8 cellular contexts compared by ENCODE assay signal in the genomic region with DNA sequence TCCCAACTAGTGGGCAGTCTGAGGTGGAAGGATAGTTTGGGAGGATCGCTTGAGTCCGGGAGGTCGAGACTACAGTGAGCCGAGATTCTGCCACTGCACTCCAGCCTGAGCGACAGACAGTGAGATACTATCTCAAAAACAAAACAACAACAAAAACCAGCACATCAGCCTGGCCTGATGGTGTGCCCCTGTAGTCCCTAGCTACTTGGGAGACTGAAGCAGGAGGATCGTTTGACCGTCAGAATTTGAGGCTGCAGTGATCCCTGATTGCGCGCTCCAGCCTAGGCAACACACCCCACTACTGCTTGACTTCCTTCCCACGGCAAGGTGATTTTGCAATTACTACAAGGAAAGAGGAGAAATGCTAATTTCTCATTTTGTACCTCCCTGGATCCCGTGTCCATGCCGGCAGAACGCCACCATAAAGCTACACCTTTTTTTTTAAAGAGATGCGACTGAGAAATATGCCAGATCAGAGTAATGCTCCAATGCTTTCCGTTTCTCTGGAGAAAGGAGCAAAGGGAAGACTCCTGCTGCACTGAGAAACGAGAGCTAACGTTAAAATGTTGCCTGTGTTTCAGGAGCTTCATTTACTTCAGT. TPM values are rescaled to one million over a fixed set of nuclear protein-coding genes. Genes with fewer than 3 reads are reported as not detected.
DNase-seq lines count a peak whose midpoint lies in the region; ATAC-seq and TF ChIP-seq lines count a peak whose summit lies in the region.

No MANE protein-coding gene starts in this region.

- ATAC-seq in HG02938 (IDR thresholded peaks at IDR 0.05; ENCODE audit: unreplicated experiment) (peak; percentile 8), mucosa of descending colon (peak; percentile 57), aorta (ENCODE audit: low FRiP score) (peak; percentile 44)

- DNase-seq in activated CD4-positive, alpha-beta T cell treated with anti-CD3 and anti-CD28 coated beads for 48 hours = peak; percentile 16
- DNase-seq in activated CD4-positive, alpha-beta T cell treated with anti-CD3 and anti-CD28 coated beads for 4 hours = no peak
- DNase-seq in SJSA1 (ENCODE audit: low read depth in 1 of 2, low spot score in 2 of 2) (no peak), mucosa of descending colon (peak in 2 of 3 donors; percentile 51 to 53), aorta (no peak), NCI-H524 treated with DMSO at 0.1 percent for 48 hours (lab: John Stamatoyannopoulos, UW) (no peak)

- peak overlapping the region; percentile 100 for H3K9ac ChIP-seq in endocrine pancreas (ENCODE audit: control insufficient read depth, insufficient read depth, low read length)

- 5 to 10% methylated on average over 17 of the region's 17 CpGs for WGBS in aorta, 2 donors

- peaks cover 6% of the 10 kb centered on the region; the same call in 1 of the 2 replicates for H3K36me3 ChIP-seq in SJSA1
- H3K36me3 ChIP-seq in endocrine pancreas (ENCODE audit: control insufficient read depth, insufficient read depth, low read length) = no peaks in the 10 kb centered on the region
- H3K36me3 ChIP-seq in mucosa of descending colon (ENCODE audit: low read depth) = no peaks in the 10 kb centered on the region
- no peaks in the 10 kb centered on the region for H3K36me3 ChIP-seq in aorta (ENCODE audit: control insufficient read depth in 1 of 2, insufficient read depth in 2 of 2, low read length in 1 of 2)

- TF ChIP-seq CTCF in mucosa of descending colon (IDR thresholded peaks at IDR 0.05) = no peak

- H3K27me3 ChIP-seq in SJSA1 (replicated peaks) = no peaks in the 10 kb centered on the region
- no peaks in the 10 kb centered on the region for H3K27me3 ChIP-seq in endocrine pancreas (ENCODE audit: control insufficient read depth, insufficient read depth, low read length)
- no peaks in the 10 kb centered on the region for H3K27me3 ChIP-seq in aorta (ENCODE audit: control insufficient read depth in 1 of 2, insufficient read depth in 2 of 2, low read length in 1 of 2)

- H3K27ac ChIP-seq in SJSA1 (peak overlapping the region; percentile 76), aorta (ENCODE audit: low read depth in 1 of 2, low read length in 2 of 2) (peak overlapping the region in 1 of 2 donors; percentile 28)

- H3K4me1 ChIP-seq in SJSA1 (replicated peaks) (peaks cover 17% of the 10 kb centered on the region), endocrine pancreas (ENCODE audit: control insufficient read depth, insufficient read depth, low read length) (peaks cover 21% of the 10 kb centered on the region), mucosa of descending colon (ENCODE audit: low read depth) (peaks cover 22% of the 10 kb centered on the region), aorta (ENCODE audit: control insufficient read depth in 1 of 2, insufficient read depth in 2 of 2, low read length in 2 of 2) (peaks cover 0 to 8% of the 10 kb centered on the region in 2 donors)

- no peaks in the 10 kb centered on the region for H3K9me3 ChIP-seq in SJSA1 (replicated peaks)
- H3K9me3 ChIP-seq in endocrine pancreas (ENCODE audit: control insufficient read depth, low read length) = no peaks in the 10 kb centered on the region
- no peaks in the 10 kb centered on the region for H3K9me3 ChIP-seq in mucosa of descending colon
- no peaks in the 10 kb centered on the region for H3K9me3 ChIP-seq in aorta (ENCODE audit: control insufficient read depth, low read length)

- intact Hi-C loops in mucosa of descending colon (cut with DNase I, micrococcal nuclease) (no loop called here), aorta (cut with DNase I) (no loop called here)

- H3K4me3 ChIP-seq in SJSA1 (peak overlapping the region; percentile 62), endocrine pancreas (ENCODE audit: control insufficient read depth, insufficient read depth, low read length) (peak overlapping the region; percentile 99), mucosa of descending colon (peak overlapping the region; percentile 38), aorta (ENCODE audit: low read length in 2 of 2) (peak overlapping the region; percentile 63 to 81)

RNA-seq across cellular contexts. Expression of a gene that starts 0.7 kb away (rescaled TPM):
- total RNA-seq in SJSA1 (2014; rRNA removed; shearing (Covaris generic)) = 69.6 and 94.2 TPM in 2 replicates
- 10 to 100 TPM; 55.4 to 79.3 (median 56.5) TPM for total RNA-seq in mucosa of descending colon
- 10 to 100 TPM; 76.6 to 97.3 TPM for total RNA-seq in aorta
- 10 to 100 TPM; 45.6 to 56.5 TPM for polyA plus RNA-seq in aorta

Comparison
In these comparisons a context has a peak if more than half of its experiments do, and no peak if none do; other contexts are left out.
1. DNase-seq: peak in activated CD4-positive, alpha-beta T cell treated with anti-CD3 and anti-CD28 coated beads for 48 hours (single experiment) and mucosa of descending colon (2 of 3); none in activated CD4-positive, alpha-beta T cell treated with anti-CD3 and anti-CD28 coated beads for 4 hours (0 of 2), SJSA1 (0 of 2), aorta (0 of 2) and NCI-H524 treated with DMSO at 0.1 percent for 48 hours (single experiment).
2. H3K4me3 ChIP-seq: peak in every context shown above with its lines; median percentile 99 in endocrine pancreas; 72 in aorta; 62 in SJSA1; 38 in mucosa of descending colon.
3. Peak in every context shown above with its lines, with median percentiles within 50 percentile points of each other: ATAC-seq.